8 cellular contexts compared by ENCODE assay signal in the genomic region with DNA sequence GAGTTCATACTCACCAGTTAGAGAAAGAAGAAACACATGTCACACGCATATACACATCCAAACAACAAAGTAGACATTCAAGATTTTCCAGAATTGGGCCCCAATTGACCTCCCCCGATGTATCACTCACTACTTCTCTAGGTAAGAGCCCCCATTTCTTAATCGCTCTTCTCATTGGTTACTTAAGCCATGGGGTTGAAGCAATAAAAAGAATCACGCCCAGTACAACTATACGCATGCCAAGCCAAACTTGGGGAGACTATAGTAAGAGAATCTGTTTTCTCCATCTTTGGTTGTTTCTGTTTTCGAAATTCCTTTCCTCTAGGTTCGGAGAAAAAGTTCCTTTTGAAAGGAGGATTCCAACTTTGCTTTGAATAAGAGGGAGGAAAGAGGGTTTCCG. TPM values are rescaled to one million over a fixed set of nuclear protein-coding genes. Genes with fewer than 3 reads are reported as not detected.
DNase-seq lines count a peak whose midpoint lies in the region; ATAC-seq and TF ChIP-seq lines count a peak whose summit lies in the region.

No MANE protein-coding gene starts in this region.

- peak; percentile 48 for DNase-seq in NCI-H748 (lab: John Stamatoyannopoulos, UW; ENCODE audit: unreplicated experiment)
- DNase-seq in NCI-H748 treated with DMSO at 0.1 percent for 48 hours (lab: John Stamatoyannopoulos, UW) = no peak
- DNase-seq in dorsolateral prefrontal cortex = no peak
- no peak for DNase-seq in uterus

- peak overlapping the region; percentile 93 for H3K4me2 ChIP-seq in OCI-LY3 (ENCODE audit: low read length)

- peak overlapping the region; percentile 89 for H3K9ac ChIP-seq in OCI-LY3 (ENCODE audit: low read length)

- no peaks in the 10 kb centered on the region for H3K9me3 ChIP-seq in OCI-LY3 (ENCODE audit: insufficient read depth, low read length)
- no peaks in the 10 kb centered on the region for H3K9me3 ChIP-seq in mesodermal cell (ENCODE audit: control insufficient read depth, low read length)
- no peaks in the 10 kb centered on the region for H3K9me3 ChIP-seq in uterus

- peaks cover 44% of the 10 kb centered on the region for H3K79me2 ChIP-seq in OCI-LY3 (ENCODE audit: low read length)

- WGBS in mesodermal cell (ENCODE audit: insufficient coverage in 2 of 2), 2 experiments = 0 to 3% methylated on average over 4 of the region's 8 CpGs

- H2AFZ ChIP-seq in OCI-LY3 (ENCODE audit: low read depth, low read length) = peak overlapping the region; percentile 78

- H3K27me3 ChIP-seq in OCI-LY3 (ENCODE audit: low read depth, low read length) = peaks cover 27% of the 10 kb centered on the region
- H3K27me3 ChIP-seq in dorsolateral prefrontal cortex = no peaks in the 10 kb centered on the region
- no peaks in the 10 kb centered on the region for H3K27me3 ChIP-seq in uterus

- no peak for TF ChIP-seq POLR2A in uterus (IDR thresholded peaks at IDR 0.05)

- TF ChIP-seq CTCF in OCI-LY3 (IDR thresholded peaks at IDR 0.05; ENCODE audit: low read depth, low read length) = no peak
- TF ChIP-seq CTCF in dorsolateral prefrontal cortex (IDR thresholded peaks at IDR 0.05 in 54 of 56, conservative IDR thresholded peaks at IDR 0.05 in 2 of 56; ENCODE audit: low read depth in 1 of 56, partially characterized antibody in 56 of 56) = no peak
- no peak for TF ChIP-seq CTCF in uterus (IDR thresholded peaks at IDR 0.05)

- H3K27ac ChIP-seq in OCI-LY3 (ENCODE audit: low read length) (peak overlapping the region; percentile 20), dorsolateral prefrontal cortex (peak overlapping the region in 58 of 59 donors; percentile 20 to 96 (median 88)), mesodermal cell (ENCODE audit: low read depth, low read length, severe bottlenecking) (peak overlapping the region; percentile 63), uterus (peak overlapping the region; percentile 77 to 82)

- H3K4me3 ChIP-seq in OCI-LY3 (ENCODE audit: low read length) (peak overlapping the region; percentile 97), dorsolateral prefrontal cortex (peak overlapping the region; percentile 63 to 97 (median 89)), mesodermal cell (ENCODE audit: extremely low read depth, insufficient read depth, low read length, poor library complexity, severe bottlenecking) (peak overlapping the region; percentile 90), uterus (peak overlapping the region; percentile 60 to 68)

- H4K20me1 ChIP-seq in OCI-LY3 (ENCODE audit: insufficient read depth, low read length) = no peaks in the 10 kb centered on the region

- intact Hi-C loops in dorsolateral prefrontal cortex (cut with DNase I) (loop anchor here in 1 of 2 donors (2.0 kb wide), 1 partner anchor 34 kb away; the partner anchor contains the start of gene SYNRG), uterus (cut with DNase I; ENCODE audit: low total_unique reads) (no loop called here)

- ATAC-seq in GM18870 (IDR thresholded peaks at IDR 0.05; ENCODE audit: unreplicated experiment) (no peak), GM21526 (IDR thresholded peaks at IDR 0.05; ENCODE audit: low FRiP score, unreplicated experiment) (no peak)

- H3K4me1 ChIP-seq in OCI-LY3 (ENCODE audit: low read length) (peaks cover 10% of the 10 kb centered on the region), mesodermal cell (ENCODE audit: control insufficient read depth, insufficient read depth, low read length, poor library complexity, severe bottlenecking) (peaks cover 5% of the 10 kb centered on the region), uterus (no peaks in the 10 kb centered on the region)

- H3K36me3 ChIP-seq in OCI-LY3 (replicated peaks; ENCODE audit: low read depth, low read length) (peaks cover 17% of the 10 kb centered on the region), mesodermal cell (ENCODE audit: control insufficient read depth, insufficient read depth, low read length) (peaks cover 36% of the 10 kb centered on the region), uterus (no peaks in the 10 kb centered on the region)

RNA-seq across cellular contexts. Expression of gene DDX52, which starts 0.5 kb away (rescaled TPM):
- total RNA-seq in dorsolateral prefrontal cortex = 10 to 100 TPM; 12.7 to 29.4 (median 20.7) TPM
- 27.0 TPM for polyA plus RNA-seq in mesodermal cell (2013, experiment 1 of 2)
- 33.7 TPM for polyA plus RNA-seq in mesodermal cell (2013, experiment 2 of 2)
- 10 to 100 TPM; 15.9 to 36.6 (median 24.9) TPM for total RNA-seq in uterus

RNA-seq across cellular contexts. Expression of gene SYNRG, which starts 33.5 kb away (rescaled TPM):
- total RNA-seq in dorsolateral prefrontal cortex = 10 to 100 TPM; 40.6 to 67.2 (median 51.6) TPM
- 28.3 TPM for polyA plus RNA-seq in mesodermal cell (2013, experiment 1 of 2)
- polyA plus RNA-seq in mesodermal cell (2013, experiment 2 of 2) = 26.6 TPM
- total RNA-seq in uterus = 10 to 100 TPM; 14.4 to 92.0 (median 41.6) TPM

Comparison
In these comparisons a context has a peak if more than half of its experiments do, and no peak if none do; other contexts are left out.
1. H3K27ac ChIP-seq: peak in every context shown above with its lines; median percentile 88 in dorsolateral prefrontal cortex; 80 in uterus; 63 in mesodermal cell; 20 in OCI-LY3.